In the genomic region with DNA sequence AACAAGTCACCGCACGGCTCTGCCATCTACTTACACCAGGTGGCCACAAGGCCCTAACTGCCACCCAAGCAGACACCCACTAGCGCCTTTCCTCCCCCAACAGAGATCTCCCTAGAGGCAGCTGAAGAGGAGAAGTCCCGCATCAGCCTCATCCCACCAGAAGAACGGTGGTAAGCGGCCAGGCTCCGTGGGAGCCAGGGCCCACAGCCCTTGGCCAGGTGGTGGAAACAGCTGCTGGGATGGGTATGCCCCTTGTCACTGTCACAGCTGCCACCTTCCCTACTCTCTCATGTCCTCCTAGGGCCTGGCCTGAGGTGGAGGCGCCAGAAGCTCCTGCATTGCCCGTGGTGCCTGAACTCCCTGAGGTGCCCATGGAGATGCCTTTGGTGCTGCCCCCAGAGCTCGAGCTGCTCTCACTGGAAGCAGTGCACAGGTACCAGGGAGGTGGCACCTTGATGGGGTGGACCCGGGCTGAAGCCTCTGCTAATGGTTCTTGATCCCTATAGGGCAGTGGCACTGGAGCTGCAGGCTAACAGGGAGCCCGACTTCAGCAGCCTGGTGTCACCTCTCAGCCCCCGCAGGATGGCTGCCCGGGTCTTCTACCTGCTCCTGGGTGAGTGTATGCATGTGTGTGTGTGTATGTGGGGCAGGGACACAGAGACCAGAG, we compare ENCODE assay signal across 1 cellular context.
TF ChIP-seq lines count a peak whose summit lies in the region.

No MANE protein-coding gene starts in this region.

TF ChIP-seq in HEK293T, 16 proteins besides CTCF, POLR2A, EP300 and RAD21:
- no peak for TF ChIP-seq PKNOX1 (IDR thresholded peaks at IDR 0.05)
- TF ChIP-seq SP1 (IDR thresholded peaks at IDR 0.05), result no peak
- TF ChIP-seq NFRKB (IDR thresholded peaks at IDR 0.05), result no peak
